ENCODE assay signal across 10 cellular contexts in the genomic region with DNA sequence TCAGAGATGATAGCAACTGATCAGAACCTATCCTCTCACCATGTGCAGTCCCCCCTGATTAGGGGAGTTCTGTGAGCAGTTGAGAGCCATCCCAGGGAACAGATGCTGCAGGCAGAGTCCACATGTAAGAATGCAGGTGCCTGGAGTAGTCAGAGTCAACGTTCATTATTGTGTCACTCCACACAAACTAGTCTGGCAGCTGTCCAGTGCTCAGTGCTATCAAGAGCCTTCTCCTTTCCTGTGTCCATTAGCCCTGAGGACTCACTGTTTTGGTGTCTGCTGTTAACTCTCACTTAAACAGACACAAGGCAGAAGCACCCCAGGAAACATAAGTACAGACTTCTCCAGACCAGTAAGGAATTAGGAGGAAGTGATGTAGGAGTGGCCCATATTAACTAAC. TPM values are rescaled to one million over a fixed set of nuclear protein-coding genes. Genes with fewer than 3 reads are reported as not detected.
DNase-seq lines count a peak whose midpoint lies in the region; TF ChIP-seq lines count a peak whose summit lies in the region.
"Had no signal": no experiment of that assay in that cellular context is flagged by ENCODE, and none has a peak within 500 bp of the region (broad histone marks: within the 10 kb centered on the region; RNA-seq: fewer than 3 reads in every experiment).

No MANE protein-coding gene starts in this region.

- H3K27me3 ChIP-seq in hepatocyte (no peaks in the 10 kb centered on the region), Karpas-422 (ENCODE audit: low read length) (no peaks in the 10 kb centered on the region)
- H3K27me3 ChIP-seq: BLaER1 had no signal

- H3K9me2 ChIP-seq in hepatocyte (replicated peaks; ENCODE audit: insufficient read depth) = no peaks in the 10 kb centered on the region
- H3K9me2 ChIP-seq in Karpas-422 (replicated peaks; ENCODE audit: insufficient read depth, low read length) = no peaks in the 10 kb centered on the region

- no peak overlapping the region for H3K9ac ChIP-seq in Karpas-422 (ENCODE audit: low read length)
- H3K9ac ChIP-seq: BLaER1 had no signal

- H3K36me3 ChIP-seq in hepatocyte (replicated peaks; ENCODE audit: insufficient read depth, low read depth) (no peaks in the 10 kb centered on the region), Karpas-422 (ENCODE audit: insufficient read depth, low read length) (no peaks in the 10 kb centered on the region)
- H3K36me3 ChIP-seq: BLaER1 had no signal

- no peaks in the 10 kb centered on the region for H4K20me1 ChIP-seq in hepatocyte (ENCODE audit: insufficient read depth, poor library complexity, severe bottlenecking)
- H4K20me1 ChIP-seq in Karpas-422 (ENCODE audit: insufficient read depth, low read depth, low read length) = no peaks in the 10 kb centered on the region
- H4K20me1 ChIP-seq: BLaER1 had no signal

- DNase-seq in ACHN = peak; percentile 17
- peak; percentile 63 for DNase-seq in LHCN-M2 (ENCODE audit: low read depth)
- DNase-seq in UCSD-AML1 (lab: John Stamatoyannopoulos, UW; ENCODE audit: unreplicated experiment) = peak; percentile 30
- DNase-seq in hepatocyte (ENCODE audit: low spot score) = peak; percentile 68
- no peak for DNase-seq in activated CD4-positive, CD25-positive, alpha-beta regulatory T cell treated with anti-CD3 and anti-CD28 coated beads, Interleukin-2, amount 50 U/mL, for 72 hours
- no peak for DNase-seq in inferior parietal cortex (ENCODE audit: extremely low spot score)
- no peak for DNase-seq in Karpas-422
- DNase-seq in RPMI8226 = no peak
- DNase-seq: central memory CD4-positive, alpha-beta T cell had no signal

- H3K4me1 ChIP-seq in hepatocyte (ENCODE audit: insufficient read depth) = peaks cover 9% of the 10 kb centered on the region
- peaks cover 4% of the 10 kb centered on the region for H3K4me1 ChIP-seq in Karpas-422 (ENCODE audit: low read length)

- H2AFZ ChIP-seq in hepatocyte (no peak overlapping the region), Karpas-422 (ENCODE audit: low read length) (no peak overlapping the region)

- no peak overlapping the region for H3K4me2 ChIP-seq in hepatocyte
- no peak overlapping the region for H3K4me2 ChIP-seq in Karpas-422 (ENCODE audit: low read depth, low read length, poor library complexity, severe bottlenecking)
- H3K4me2 ChIP-seq: BLaER1 had no signal

- H3K4me3 ChIP-seq in hepatocyte = no peak overlapping the region
- H3K4me3 ChIP-seq in Karpas-422 (ENCODE audit: low read length) = no peak overlapping the region
- H3K4me3 ChIP-seq: BLaER1 had no signal

- 0% methylated on average over 1 of the region's 1 CpG for WGBS in hepatocyte (ENCODE audit: low lambda C conversion rate, missing lambda C conversion rate)

- no peak overlapping the region for H3K27ac ChIP-seq in hepatocyte
- no peak overlapping the region for H3K27ac ChIP-seq in Karpas-422 (ENCODE audit: low read length)
- H3K27ac ChIP-seq: BLaER1 had no signal

- H3K79me2 ChIP-seq in hepatocyte (no peaks in the 10 kb centered on the region), Karpas-422 (ENCODE audit: low read length) (no peaks in the 10 kb centered on the region)

- in situ Hi-C loops in ACHN (cut with HindIII; ENCODE audit: low pct_ligation_motif_present, low pct_unique_long_range_greater_than_20kb, low sequenced_read_pairs) = no loop called here

- no peak for TF ChIP-seq CTCF in hepatocyte (IDR thresholded peaks at IDR 0.05; ENCODE audit: poor library complexity)

- H3K9me3 ChIP-seq in hepatocyte (ENCODE audit: low read depth) (no peaks in the 10 kb centered on the region), Karpas-422 (ENCODE audit: low read length) (no peaks in the 10 kb centered on the region)

RNA-seq across cellular contexts. Expression of a gene that starts 2.5 kb away (rescaled TPM):
- 3.6 and 4.4 TPM in 2 replicates for total RNA-seq in LHCN-M2 (2014; rRNA removed)
- polyA plus RNA-seq in LHCN-M2 (2012) = 1.5 TPM
- 3.5 and 3.8 TPM in 2 replicates for total RNA-seq in hepatocyte
- 1.3 and 2.2 TPM in 2 replicates for polyA plus RNA-seq in hepatocyte
- total RNA-seq in Karpas-422 (2014; rRNA removed; shearing (Covaris generic); ENCODE audit: low replicate concordance) = not detected in 2 replicates

Comparison
In these comparisons a context has a peak if more than half of its experiments do, and no peak if none do; other contexts are left out.
1. DNase-seq: peak in ACHN (single experiment), LHCN-M2 (single experiment), UCSD-AML1 (single experiment) and hepatocyte (single experiment); none in activated CD4-positive, CD25-positive, alpha-beta regulatory T cell treated with anti-CD3 and anti-CD28 coated beads, Interleukin-2, amount 50 U/mL, for 72 hours (single experiment), inferior parietal cortex (single experiment), Karpas-422 (single experiment) and RPMI8226 (single experiment).